Comparison of ENCODE assay signal across 20 cellular contexts in genomic region chr14:24103451-24103850, GRCh38. TPM values are rescaled to one million over a fixed set of nuclear protein-coding genes. Genes with fewer than 3 reads are reported as not detected.
"Had no signal": no experiment of that assay in that cellular context is flagged by ENCODE, and none has a peak within 500 bp of the region (broad histone marks: within the 10 kb centered on the region; RNA-seq: fewer than 3 reads in every experiment).

No MANE protein-coding gene starts in this region.

- H3K36me3 ChIP-seq: gastrocnemius medialis had no signal

- H3K27me3 ChIP-seq: gastrocnemius medialis, heart left ventricle, left lung, sigmoid colon, tibial artery had no signal

- H3K9me3 Mint-ChIP-seq: activated CD4-positive, alpha-beta memory T cell treated with anti-CD3 and anti-CD28 coated beads, Interleukin-2, amount 10 ng/mL, durations not matched to agents 7 days and 5 days; activated T-cell treated with anti-CD3 and anti-CD28 coated beads, Interleukin-2, amount 50 U/mL, for 24 hours; nephron had no signal

- ATAC-seq: gastrocnemius medialis, heart left ventricle, left lung had no signal

- FAIRE-seq: urothelium cell line had no signal

- H3K27ac Mint-ChIP-seq: activated CD4-positive, alpha-beta memory T cell treated with anti-CD3 and anti-CD28 coated beads, Interleukin-2, amount 10 ng/mL, durations not matched to agents 7 days and 5 days; activated T-cell treated with anti-CD3 and anti-CD28 coated beads, Interleukin-2, amount 50 U/mL, for 24 hours; activated T-helper 2 cell treated with anti-CD3 and anti-CD28 coated beads, Interferon-gamma antibody, Interleukin-2, Interleukin-4, amounts not matched to agents 10 μg/mL and 5 μg/mL and 100 μg/mL, durations not matched to agents 14 hours and 24 hours and 36 hours; nephron had no signal

- H3K4me1 Mint-ChIP-seq: nephron had no signal

- H3K4me3 ChIP-seq: coronary artery, gastrocnemius medialis, heart left ventricle, left lung, sigmoid colon, tibial artery had no signal

- H3K4me3 Mint-ChIP-seq: activated CD4-positive, alpha-beta memory T cell treated with anti-CD3 and anti-CD28 coated beads, Interleukin-2, amount 10 ng/mL, durations not matched to agents 7 days and 5 days; activated T-cell treated with anti-CD3 and anti-CD28 coated beads, Interleukin-2, amount 50 U/mL, for 24 hours; nephron had no signal

- H3K4me1 ChIP-seq: tibial artery had no signal

- DNase-seq: activated CD4-positive, alpha-beta memory T cell treated with anti-CD3 and anti-CD28 coated beads, Interleukin-2, amount 10 ng/mL, durations not matched to agents 7 days and 5 days; activated naive CD4-positive, alpha-beta T cell treated with Interleukin-2 at 50 U/mL for 16 hours; activated T-cell treated with anti-CD3 and anti-CD28 coated beads, Interleukin-2, amount 50 U/mL, for 24 hours; gastrocnemius medialis; heart left ventricle; midbrain; nucleus accumbens; sigmoid colon; stimulated activated naive CD4-positive, alpha-beta T cell treated with Interleukin-2 at 50 U/mL for 16 hours; substantia nigra; tibial artery had no signal

- H3K27ac ChIP-seq: coronary artery, gastrocnemius medialis, heart left ventricle, left lung, sigmoid colon, tibial artery had no signal

- H3K27me3 Mint-ChIP-seq: activated CD4-positive, alpha-beta memory T cell treated with anti-CD3 and anti-CD28 coated beads, Interleukin-2, amount 10 ng/mL, durations not matched to agents 7 days and 5 days; activated T-cell treated with anti-CD3 and anti-CD28 coated beads, Interleukin-2, amount 50 U/mL, for 24 hours had no signal

- H3K9me3 ChIP-seq: gastrocnemius medialis, heart left ventricle, left lung, sigmoid colon, tibial artery had no signal

RNA-seq across cellular contexts. Expression of gene FITM1, which starts 27.0 kb away (rescaled TPM):
- total RNA-seq: kidney epithelial cell had no signal

RNA-seq across cellular contexts. Expression of gene CPNE6, which starts 32.1 kb away (rescaled TPM):
- total RNA-seq: activated CD4-positive, alpha-beta memory T cell treated with anti-CD3 and anti-CD28 coated beads, Interleukin-2, amount 10 ng/mL, durations not matched to agents 7 days and 5 days; activated T-helper 2 cell treated with anti-CD3 and anti-CD28 coated beads, Interferon-gamma antibody, Interleukin-2, Interleukin-4, amounts not matched to agents 10 μg/mL and 5 μg/mL and 100 μg/mL, durations not matched to agents 14 hours and 24 hours and 36 hours; gastrocnemius medialis; kidney epithelial cell; left lung; lung microvascular endothelial cell; renal cortical epithelial cell; T-helper 2 cell treated with Interferon-gamma antibody and Interleukin-4, amounts not matched to agents 100 ng/mL and 5 ng/mL, for 36 hours had no signal
- polyA plus RNA-seq: heart left ventricle had no signal
